In genomic region chr11:58525037-58525614, GRCh38 we compare ENCODE assay signal across 8 cellular contexts. TPM values are rescaled to one million over a fixed set of nuclear protein-coding genes. Genes with fewer than 3 reads are reported as not detected.
DNase-seq lines count a peak whose midpoint lies in the region; ATAC-seq and TF ChIP-seq lines count a peak whose summit lies in the region.

No MANE protein-coding gene starts in this region.

- H3K9me3 Mint-ChIP-seq in activated CD4-positive, alpha-beta T cell treated with anti-CD3 and anti-CD28 coated beads, Interleukin-2, amount 10 ng/mL, durations not matched to agents 24 days and 14 days, result no peaks in the 10 kb centered on the region

- peak; percentile 82 for DNase-seq in activated CD4-positive, alpha-beta T cell treated with anti-CD3 and anti-CD28 coated beads, Interleukin-2, amount 10 ng/mL, durations not matched to agents 24 days and 14 days
- DNase-seq in activated CD4-positive, alpha-beta T cell treated with anti-CD3 and anti-CD28 coated beads, Interleukin-2, amount 50 U/mL, for 1 hour, result no peak
- peak; percentile 86 for DNase-seq in NOMO-1 treated with DMSO at 0.1 percent for 48 hours (lab: John Stamatoyannopoulos, UW; ENCODE audit: unreplicated experiment)
- peak; percentile 12 for DNase-seq in fibroblast of villous mesenchyme (ENCODE audit: low read depth)
- DNase-seq in AG20443 (ENCODE audit: low spot score), result no peak
- no peak for DNase-seq in NCI-H1694 treated with DMSO at 0.1 percent for 48 hours (lab: John Stamatoyannopoulos, UW)
- no peak for DNase-seq in Right ventricle myocardium inferior (ENCODE audit: missing footprints)

- peak overlapping the region; percentile 79 for H3K4me3 Mint-ChIP-seq in activated CD4-positive, alpha-beta T cell treated with anti-CD3 and anti-CD28 coated beads, Interleukin-2, amount 10 ng/mL, durations not matched to agents 24 days and 14 days

- intact Hi-C loops in activated CD4-positive, alpha-beta T cell treated with anti-CD3 and anti-CD28 coated beads, Interleukin-2, amount 10 ng/mL, durations not matched to agents 24 days and 14 days (cut with micrococcal nuclease), result loop anchor here (1.0 to 10.0 kb wide), 8 partner anchors 48 to 1100 kb away; partner anchors contain the start of genes SELENOH, SLC43A3, UBE2L6 and ZDHHC5
- intact Hi-C loops in Right ventricle myocardium inferior (cut with DNase I), result loop anchor here (10.0 kb wide), 1 partner anchor 1180 kb away; no protein-coding TSS in a partner anchor

- H3K4me3 ChIP-seq in fibroblast of villous mesenchyme (ENCODE audit: low read depth, low read length), result no peak overlapping the region

- no peak for TF ChIP-seq CTCF in fibroblast of villous mesenchyme (IDR thresholded peaks at IDR 0.05; ENCODE audit: insufficient read depth, low read depth, low read length)

- ATAC-seq in HG02852 (IDR thresholded peaks at IDR 0.05; ENCODE audit: unreplicated experiment) (peak; percentile 86), Right ventricle myocardium inferior (no peak)

- H3K36me3 Mint-ChIP-seq in activated CD4-positive, alpha-beta T cell treated with anti-CD3 and anti-CD28 coated beads, Interleukin-2, amount 10 ng/mL, durations not matched to agents 24 days and 14 days (ENCODE audit: low read depth), result peaks cover 31% of the 10 kb centered on the region

- no peaks in the 10 kb centered on the region for H3K27me3 Mint-ChIP-seq in activated CD4-positive, alpha-beta T cell treated with anti-CD3 and anti-CD28 coated beads, Interleukin-2, amount 10 ng/mL, durations not matched to agents 24 days and 14 days

- peaks cover 24% of the 10 kb centered on the region for H3K4me1 Mint-ChIP-seq in activated CD4-positive, alpha-beta T cell treated with anti-CD3 and anti-CD28 coated beads, Interleukin-2, amount 10 ng/mL, durations not matched to agents 24 days and 14 days

- peak overlapping the region; percentile 91 for H3K27ac Mint-ChIP-seq in activated CD4-positive, alpha-beta T cell treated with anti-CD3 and anti-CD28 coated beads, Interleukin-2, amount 10 ng/mL, durations not matched to agents 24 days and 14 days

RNA-seq across cellular contexts. Expression of gene OR5B21, which starts 17.2 kb away (rescaled TPM):
- total RNA-seq in activated CD4-positive, alpha-beta T cell treated with anti-CD3 and anti-CD28 coated beads, Interleukin-2, amount 10 ng/mL, durations not matched to agents 24 days and 14 days, result not detected in 2 replicates
- total RNA-seq in fibroblast of villous mesenchyme, result under 0.01 TPM in 1 of 2 replicates, not detected in the other
- total RNA-seq in Right ventricle myocardium inferior, result not detected

RNA-seq across cellular contexts. Expression of gene LPXN, which starts 50.5 kb away (rescaled TPM):
- 86.3 and 86.7 TPM in 2 replicates for total RNA-seq in activated CD4-positive, alpha-beta T cell treated with anti-CD3 and anti-CD28 coated beads, Interleukin-2, amount 10 ng/mL, durations not matched to agents 24 days and 14 days
- total RNA-seq in fibroblast of villous mesenchyme, result 3.5 and 13.9 TPM in 2 replicates
- total RNA-seq in Right ventricle myocardium inferior, result 3.9 TPM

RNA-seq across cellular contexts. Expression of gene ZFP91, which starts 53.7 kb away (rescaled TPM):
- total RNA-seq in activated CD4-positive, alpha-beta T cell treated with anti-CD3 and anti-CD28 coated beads, Interleukin-2, amount 10 ng/mL, durations not matched to agents 24 days and 14 days, result 57.4 and 58.3 TPM in 2 replicates
- total RNA-seq in fibroblast of villous mesenchyme (54.4 and 68.7 TPM in 2 replicates), Right ventricle myocardium inferior (61.1 TPM)

Comparison
In these comparisons a context has a peak if more than half of its experiments do, and no peak if none do; other contexts are left out.
1. DNase-seq: peak in activated CD4-positive, alpha-beta T cell treated with anti-CD3 and anti-CD28 coated beads, Interleukin-2, amount 10 ng/mL, durations not matched to agents 24 days and 14 days (single experiment), NOMO-1 treated with DMSO at 0.1 percent for 48 hours (single experiment) and fibroblast of villous mesenchyme (single experiment); none in activated CD4-positive, alpha-beta T cell treated with anti-CD3 and anti-CD28 coated beads, Interleukin-2, amount 50 U/mL, for 1 hour (single experiment), AG20443 (single experiment), NCI-H1694 treated with DMSO at 0.1 percent for 48 hours (single experiment) and Right ventricle myocardium inferior (single experiment).